In genomic region chr20:54221996-54222890, GRCh38 we compare ENCODE assay signal across 13 cellular contexts. TPM values are rescaled to one million over a fixed set of nuclear protein-coding genes. Genes with fewer than 3 reads are reported as not detected.
A peak's percentile ranks its signal among the peaks of the same experiment; 100 is the strongest.
DNase-seq lines count a peak whose midpoint lies in the region; ATAC-seq and TF ChIP-seq lines count a peak whose summit lies in the region.
"Had no signal": no experiment of that assay in that cellular context is flagged by ENCODE, and none has a peak within 500 bp of the region (broad histone marks: within the 10 kb centered on the region; RNA-seq: fewer than 3 reads in every experiment).

No MANE protein-coding gene starts in this region.

- no peaks in the 10 kb centered on the region for H3K27me3 ChIP-seq in CD8-positive, alpha-beta T cell (ENCODE audit: insufficient read depth, low read length)

- peak overlapping the region; percentile 11 for H3K4me3 Mint-ChIP-seq in CD8-positive, alpha-beta T cell
- no peak overlapping the region for H3K4me3 Mint-ChIP-seq in immature natural killer cell

- no peak overlapping the region for H3K4me3 ChIP-seq in CD8-positive, alpha-beta T cell (ENCODE audit: low read depth, low read length)
- no peak overlapping the region for H3K4me3 ChIP-seq in HEK293 (ENCODE audit: low read depth, low read length)

- no peaks in the 10 kb centered on the region for H3K9me3 ChIP-seq in CD8-positive, alpha-beta T cell (ENCODE audit: low read length)
- no peaks in the 10 kb centered on the region for H3K9me3 ChIP-seq in HEK293 (ENCODE audit: control insufficient read depth, insufficient read depth, low read depth, low read length)
- H3K9me3 ChIP-seq: Caco-2 had no signal

- no peak for DNase-seq in CD8-positive, alpha-beta T cell
- DNase-seq in activated naive CD4-positive, alpha-beta T cell treated with anti-CD3 and anti-CD28 coated beads, Interleukin-2, amount 50 U/mL, for 72 hours (ENCODE audit: low spot score in 2 of 2): no peak
- DNase-seq in immature natural killer cell (no peak), islet precursor cell (no peak), activated T-cell treated with anti-CD3 and anti-CD28 coated beads for 4 hours (no peak)
- DNase-seq: Caco-2, kidney glomerular epithelial cell, NCI-H226 had no signal

- H3K27ac Mint-ChIP-seq in CD8-positive, alpha-beta T cell: peak overlapping the region; percentile 88
- H3K27ac Mint-ChIP-seq in activated naive CD4-positive, alpha-beta T cell treated with anti-CD3 and anti-CD28 coated beads, Interleukin-2, amount 50 U/mL, for 72 hours: peak overlapping the region; percentile 53 to 73
- H3K27ac Mint-ChIP-seq in immature natural killer cell: peak overlapping the region in 4 of 6 donors; percentile 24 to 84 (median 78)

- peaks cover 18% of the 10 kb centered on the region for H3K36me3 Mint-ChIP-seq in CD8-positive, alpha-beta T cell
- peaks cover 0 to 14% of the 10 kb centered on the region in 2 donors for H3K36me3 Mint-ChIP-seq in activated naive CD4-positive, alpha-beta T cell treated with anti-CD3 and anti-CD28 coated beads, Interleukin-2, amount 50 U/mL, for 72 hours
- peaks cover 0 to 6% (median 1%) of the 10 kb centered on the region in 3 donors for H3K36me3 Mint-ChIP-seq in immature natural killer cell

- POLR2A ChIA-PET in CD8-positive, alpha-beta T cell (lab: Charles Lee): interaction anchor here (1.3 kb wide), 1 partner anchor 9 kb away, joined by 3 read pairs; no protein-coding TSS in a partner anchor
- POLR2A ChIA-PET in HEK293 (lab: Yijun Ruan, JAX): no interaction called here

- peaks cover 22% of the 10 kb centered on the region for H3K4me1 Mint-ChIP-seq in CD8-positive, alpha-beta T cell (ENCODE audit: low read depth)
- H3K4me1 Mint-ChIP-seq in immature natural killer cell: peaks cover 17 to 18% of the 10 kb centered on the region in 2 donors

- H3K27ac ChIP-seq in CD8-positive, alpha-beta T cell (ENCODE audit: low read depth, low read length): no peak overlapping the region
- H3K27ac ChIP-seq in HEK293 (ENCODE audit: extremely low read depth, low read depth, low read length): no peak overlapping the region

- no peak for TF ChIP-seq CTCF in CD8-positive, alpha-beta T cell (IDR thresholded peaks at IDR 0.05)
- no peak for TF ChIP-seq CTCF in HEK293 (tag by site-specific recombination; IDR thresholded peaks at IDR 0.05)

- ATAC-seq in CD8-positive, alpha-beta T cell: no peak
- no peak for ATAC-seq in activated naive CD4-positive, alpha-beta T cell treated with anti-CD3 and anti-CD28 coated beads, Interleukin-2, amount 50 U/mL, for 72 hours
- ATAC-seq in GM21367 (IDR thresholded peaks at IDR 0.05; ENCODE audit: unreplicated experiment) (no peak), GM19324 (IDR thresholded peaks at IDR 0.05; ENCODE audit: low FRiP score, unreplicated experiment) (no peak)

- H3K36me3 ChIP-seq in CD8-positive, alpha-beta T cell (ENCODE audit: insufficient read depth, low read length): peaks cover 3% of the 10 kb centered on the region
- peaks cover 0 to 11% of the 10 kb centered on the region in 2 experiments; a peak in 2 of 3 replicates for H3K36me3 ChIP-seq in HEK293 (ENCODE audit: control insufficient read depth in 2 of 2, insufficient read depth in 1 of 2, low read length in 2 of 2)

- intact Hi-C loops in CD8-positive, alpha-beta T cell (cut with DNase I, micrococcal nuclease): loop anchor here in 1 of 2 experiments (5.0 kb wide), 1 partner anchor 425 kb away; no protein-coding TSS in a partner anchor

- H3K4me1 ChIP-seq in CD8-positive, alpha-beta T cell (ENCODE audit: insufficient read depth, low read length): peaks cover 17% of the 10 kb centered on the region
- no peaks in the 10 kb centered on the region for H3K4me1 ChIP-seq in HEK293 (ENCODE audit: control insufficient read depth, insufficient read depth, low read length)
- H3K4me1 ChIP-seq: Caco-2 had no signal

- no peaks in the 10 kb centered on the region for H3K9me3 Mint-ChIP-seq in CD8-positive, alpha-beta T cell
- H3K9me3 Mint-ChIP-seq in activated naive CD4-positive, alpha-beta T cell treated with anti-CD3 and anti-CD28 coated beads, Interleukin-2, amount 50 U/mL, for 72 hours: peaks cover under 1 to 7% of the 10 kb centered on the region in 2 donors
- no peaks in the 10 kb centered on the region for H3K9me3 Mint-ChIP-seq in immature natural killer cell

- no peaks in the 10 kb centered on the region for H3K27me3 Mint-ChIP-seq in CD8-positive, alpha-beta T cell (ENCODE audit: low read depth)
- H3K27me3 Mint-ChIP-seq in immature natural killer cell (ENCODE audit: low read depth in 3 of 3): peaks cover 0 to 2% (median 0%) of the 10 kb centered on the region in 3 donors

- CTCF ChIA-PET in CD8-positive, alpha-beta T cell (lab: Charles Lee): interaction anchor here (0.8 to 2.1 kb wide), 4 partner anchors 11 to 22 kb away, joined by 3 to 8 read pairs (median 3); no protein-coding TSS in a partner anchor
- CTCF ChIA-PET in HEK293 (lab: Yijun Ruan, JAX): interaction anchor here (0.6 to 1.4 kb wide), 4 partner anchors 14 to 427 kb away, joined by 3 to 5 read pairs (median 4); partner anchors contain the start of gene PFDN4

TF ChIP-seq in HEK293, 187 proteins besides CTCF, POLR2A, EP300 and RAD21:
- TF ChIP-seq ZNF37A (tag by site-specific recombination; IDR thresholded peaks at IDR 0.05) (no peak), ZNF341 (tag by site-specific recombination; IDR thresholded peaks at IDR 0.05; ENCODE audit: low read depth) (0 out of 2 replicates have a peak, but pooled peaks have one; percentile 10), ZNF112 (tag by site-specific recombination; IDR thresholded peaks at IDR 0.05) (no peak), ZNF529 (tag by site-specific recombination; IDR thresholded peaks at IDR 0.05; ENCODE audit: insufficient replicate concordance) (no peak), TRIM28 (IDR thresholded peaks at IDR 0.05; ENCODE audit: borderline replicate concordance, low read length) (no peak), MEIS1 (CRISPR knock-in tag; IDR thresholded peaks at IDR 0.05; ENCODE audit: borderline replicate concordance) (no peak), HOXC10 (CRISPR knock-in tag; IDR thresholded peaks at IDR 0.05) (no peak), GLI4 (tag by site-specific recombination; IDR thresholded peaks at IDR 0.05) (no peak)

RNA-seq across cellular contexts. Expression of gene PFDN4, which starts 14.4 kb away (rescaled TPM):
- total RNA-seq in CD8-positive, alpha-beta T cell: 10 to 100 TPM; 19.2 to 20.2 TPM
- 10 to 100 TPM; 52.0 to 62.1 TPM for total RNA-seq in activated naive CD4-positive, alpha-beta T cell treated with anti-CD3 and anti-CD28 coated beads, Interleukin-2, amount 50 U/mL, for 72 hours
- polyA plus RNA-seq in immature natural killer cell: 10 to 100 TPM; 33.2 to 93.9 (median 43.6) TPM

RNA-seq across cellular contexts. Expression of gene CYP24A1, which starts 48.5 kb away (rescaled TPM):
- total RNA-seq in CD8-positive, alpha-beta T cell: not detected
- total RNA-seq in activated naive CD4-positive, alpha-beta T cell treated with anti-CD3 and anti-CD28 coated beads, Interleukin-2, amount 50 U/mL, for 72 hours: not detected
- not detected for polyA plus RNA-seq in immature natural killer cell
- total RNA-seq: posterior vena cava, SK-MEL-5 had no signal
